Comparison of ENCODE assay signal across 8 cellular contexts in genomic region chr19:1874554-1875185, GRCh38. TPM values are rescaled to one million over a fixed set of nuclear protein-coding genes. Genes with fewer than 3 reads are reported as not detected.
A peak's percentile ranks its signal among the peaks of the same experiment; 100 is the strongest.
DNase-seq lines count a peak whose midpoint lies in the region; ATAC-seq, FAIRE-seq and TF ChIP-seq lines count a peak whose summit lies in the region.

No MANE protein-coding gene starts in this region.

- H3K36me3 ChIP-seq in DND-41 (ENCODE audit: insufficient read depth, low read length) (peaks cover 28% of the 10 kb centered on the region), bronchial epithelial cell (ENCODE audit: control insufficient read depth, insufficient read depth, low read length) (no peaks in the 10 kb centered on the region), mesenchymal stem cell (ENCODE audit: control insufficient read depth in 1 of 2, insufficient read depth in 2 of 2, low read depth in 1 of 2, low read length in 2 of 2) (peaks cover 10 to 45% of the 10 kb centered on the region in 2 experiments)

- H4K20me1 ChIP-seq in DND-41 (ENCODE audit: insufficient read depth, low read length) = peaks cover 36% of the 10 kb centered on the region

- peak overlapping the region in 1 of 2 experiments; percentile 37 for H3K14ac ChIP-seq in mesenchymal stem cell (ENCODE audit: low read length in 2 of 2)

- H3K4me1 ChIP-seq in DND-41 (ENCODE audit: insufficient read depth, low read length) (peaks cover 32% of the 10 kb centered on the region), mesenchymal stem cell (ENCODE audit: control insufficient read depth, insufficient read depth, low read depth, low read length) (peaks cover 20% of the 10 kb centered on the region)

- DNase-seq in DND-41 = no peak
- peak; percentile 53 for DNase-seq in NCI-H2029 (lab: John Stamatoyannopoulos, UW)
- no peak for DNase-seq in bronchial epithelial cell (ENCODE audit: low read depth)
- DNase-seq in mesenchymal stem cell = peak; percentile 40
- DNase-seq in superior temporal gyrus (ENCODE audit: extremely low spot score) = no peak
- DNase-seq in inferior parietal cortex (ENCODE audit: extremely low spot score) = no peak

- H3K9me3 ChIP-seq in DND-41 (ENCODE audit: insufficient read depth, low read length, severe bottlenecking) (no peaks in the 10 kb centered on the region), mesenchymal stem cell (ENCODE audit: control insufficient read depth, low read length) (no peaks in the 10 kb centered on the region)

- H2BK12ac ChIP-seq in mesenchymal stem cell (ENCODE audit: low read length in 2 of 2) = no peak overlapping the region

- H3K4ac ChIP-seq in mesenchymal stem cell (ENCODE audit: low read depth in 1 of 2, low read length in 2 of 2) = peak overlapping the region in 1 of 2 experiments; percentile 30

- peak overlapping the region; percentile 83 for H3K4me2 ChIP-seq in DND-41 (ENCODE audit: insufficient read depth, low read length)
- H3K4me2 ChIP-seq in mesenchymal stem cell (ENCODE audit: low read length, poor library complexity, severe bottlenecking) = peak overlapping the region; percentile 94

- no peak overlapping the region for H4K91ac ChIP-seq in mesenchymal stem cell (ENCODE audit: low read length)

- H3K27me3 ChIP-seq in DND-41 (ENCODE audit: insufficient read depth, low read length, poor library complexity) = no peaks in the 10 kb centered on the region
- no peaks in the 10 kb centered on the region for H3K27me3 ChIP-seq in bronchial epithelial cell (ENCODE audit: control insufficient read depth, insufficient read depth, low read length)
- no peaks in the 10 kb centered on the region for H3K27me3 ChIP-seq in mesenchymal stem cell (ENCODE audit: control insufficient read depth in 1 of 2, insufficient read depth in 1 of 2, low read length in 2 of 2)

- peak overlapping the region in 1 of 2 experiments; percentile 7 for H3K18ac ChIP-seq in mesenchymal stem cell (ENCODE audit: low read depth in 1 of 2, low read length in 2 of 2)

- no peak overlapping the region for H4K8ac ChIP-seq in mesenchymal stem cell (ENCODE audit: low read length)

- peak overlapping the region; percentile 98 for H3K9ac ChIP-seq in DND-41 (ENCODE audit: low read depth, low read length)
- peak overlapping the region; percentile 98 for H3K9ac ChIP-seq in mesenchymal stem cell (ENCODE audit: low read length)

- WGBS in mesenchymal stem cell = 28% methylated on average over 15 of the region's 16 CpGs

- H3K23ac ChIP-seq in mesenchymal stem cell (ENCODE audit: low read length in 2 of 2) = no peak overlapping the region

- no peak for FAIRE-seq in bronchial epithelial cell (lab: Jason Lieb, UNC)

- H3K4me3 ChIP-seq in DND-41 (ENCODE audit: low read depth in 1 of 2, low read length in 2 of 2) = peak overlapping the region; percentile 99 to 100
- peak overlapping the region; percentile 83 for H3K4me3 ChIP-seq in bronchial epithelial cell (ENCODE audit: low read depth, low read length)
- H3K4me3 ChIP-seq in mesenchymal stem cell (ENCODE audit: insufficient read depth in 1 of 2, low read depth in 1 of 2, low read length in 2 of 2) = peak overlapping the region; percentile 49 to 98

- H2AK5ac ChIP-seq in mesenchymal stem cell (ENCODE audit: low read length, severe bottlenecking) = peak overlapping the region; percentile 58

- peaks cover 57% of the 10 kb centered on the region for H3K79me2 ChIP-seq in DND-41 (ENCODE audit: insufficient read depth, low read length)

- ATAC-seq in DND-41 (ENCODE audit: insufficient read depth, low read depth) (peak; percentile 36), GM19035 (IDR thresholded peaks at IDR 0.05; ENCODE audit: unreplicated experiment) (no peak), HG03460 (IDR thresholded peaks at IDR 0.05; ENCODE audit: unreplicated experiment) (no peak)

- no peak overlapping the region for H2BK5ac ChIP-seq in mesenchymal stem cell (ENCODE audit: low read depth, low read length, poor library complexity, severe bottlenecking)

- TF ChIP-seq CTCF in DND-41 (IDR thresholded peaks at IDR 0.05; ENCODE audit: borderline replicate concordance, extremely low read depth, low read length, poor library complexity, severe bottlenecking) (no peak), bronchial epithelial cell (IDR thresholded peaks at IDR 0.05; ENCODE audit: insufficient read depth, low read length, severe bottlenecking) (no peak)

- no peak overlapping the region for H2BK15ac ChIP-seq in mesenchymal stem cell (ENCODE audit: low read depth, poor library complexity, severe bottlenecking)

- H3K27ac ChIP-seq in DND-41 (ENCODE audit: low read length) = peak overlapping the region; percentile 74
- H3K27ac ChIP-seq in mesenchymal stem cell (ENCODE audit: low read length, poor library complexity, severe bottlenecking) = no peak overlapping the region

- H2BK120ac ChIP-seq in mesenchymal stem cell (ENCODE audit: low read depth, low read length) = no peak overlapping the region

- H3K79me1 ChIP-seq in mesenchymal stem cell (replicated peaks; ENCODE audit: low read length, poor library complexity, severe bottlenecking) = peaks cover 26% of the 10 kb centered on the region

- H2AFZ ChIP-seq in DND-41 (ENCODE audit: low read depth, low read length) (peak overlapping the region; percentile 2; the same call in 1 of the 2 replicates), mesenchymal stem cell (ENCODE audit: low read depth, low read length) (no peak overlapping the region)

RNA-seq across cellular contexts. Expression of gene ABHD17A, which starts 10.6 kb away (rescaled TPM):
- total RNA-seq in bronchial epithelial cell = 48.4 and 71.0 TPM in 2 replicates
- polyA plus RNA-seq in mesenchymal stem cell (2013, experiment 1 of 2) = 60.5 TPM
- 60.5 TPM for polyA plus RNA-seq in mesenchymal stem cell (2013, experiment 2 of 2)

RNA-seq across cellular contexts. Expression of gene KLF16, which starts 11.3 kb away (rescaled TPM):
- 5.3 and 6.4 TPM in 2 replicates for total RNA-seq in bronchial epithelial cell
- polyA plus RNA-seq in mesenchymal stem cell (2013, experiment 1 of 2) = 25.8 TPM
- 28.0 TPM for polyA plus RNA-seq in mesenchymal stem cell (2013, experiment 2 of 2)

RNA-seq across cellular contexts. Expression of gene REXO1, which starts 26.4 kb away (rescaled TPM):
- 2.4 and 3.8 TPM in 2 replicates for total RNA-seq in bronchial epithelial cell
- 16.0 TPM for polyA plus RNA-seq in mesenchymal stem cell (2013, experiment 1 of 2)
- polyA plus RNA-seq in mesenchymal stem cell (2013, experiment 2 of 2) = 14.2 TPM

RNA-seq across cellular contexts. Expression of gene ADAT3, which starts 30.5 kb away (rescaled TPM):
- total RNA-seq in bronchial epithelial cell = 0.79 and 1.9 TPM in 2 replicates
- polyA plus RNA-seq in mesenchymal stem cell (2013, experiment 1 of 2) = 4.9 TPM
- 4.9 TPM for polyA plus RNA-seq in mesenchymal stem cell (2013, experiment 2 of 2)

RNA-seq across cellular contexts. Expression of gene SCAMP4, which starts 30.5 kb away (rescaled TPM):
- 14.2 and 15.4 TPM in 2 replicates for total RNA-seq in bronchial epithelial cell
- polyA plus RNA-seq in mesenchymal stem cell (2013, experiment 1 of 2) = 66.6 TPM
- polyA plus RNA-seq in mesenchymal stem cell (2013, experiment 2 of 2) = 67.9 TPM

Comparison
In these comparisons a context has a peak if more than half of its experiments do, and no peak if none do; other contexts are left out.
1. DNase-seq: peak in NCI-H2029 (single experiment) and mesenchymal stem cell (single experiment); none in DND-41 (single experiment), bronchial epithelial cell (single experiment), superior temporal gyrus (single experiment) and inferior parietal cortex (single experiment).
2. Peak in every context shown above with its lines, with median percentiles within 50 percentile points of each other: H3K4me3 ChIP-seq.